In genomic region chr2:102592601-102593000, GRCh38 we compare ENCODE assay signal across 10 cellular contexts. TPM values are rescaled to one million over a fixed set of nuclear protein-coding genes. Genes with fewer than 3 reads are reported as not detected.
DNase-seq lines count a peak whose midpoint lies in the region; ATAC-seq and TF ChIP-seq lines count a peak whose summit lies in the region.
"Had no signal": no experiment of that assay in that cellular context is flagged by ENCODE, and none has a peak within 500 bp of the region (broad histone marks: within the 10 kb centered on the region; RNA-seq: fewer than 3 reads in every experiment).

No MANE protein-coding gene starts in this region.

- no peaks in the 10 kb centered on the region for H4K20me1 ChIP-seq in PC-3 (ENCODE audit: low read length)

- no peak for DNase-seq in heart left ventricle
- DNase-seq in left cardiac atrium, result no peak
- DNase-seq in PC-3, result peak; percentile 56
- DNase-seq in glomerular visceral epithelial cell (ENCODE audit: extremely low spot score), result peak; percentile 21
- peak; percentile 54 for DNase-seq in transverse colon
- no peak for DNase-seq in NCI-H1048 (lab: John Stamatoyannopoulos, UW)
- DNase-seq in NCI-H2029 treated with DMSO at 0.1 percent for 48 hours (lab: John Stamatoyannopoulos, UW), result no peak
- DNase-seq: activated T-cell treated with anti-CD3 and anti-CD28 coated beads, Interleukin-2, amount 50 U/mL, for 48 hours; NCI-H446 treated with DMSO at 0.1 percent for 48 hours had no signal

- no peaks in the 10 kb centered on the region for H3K9me3 ChIP-seq in heart left ventricle
- H3K9me3 ChIP-seq in PC-3 (ENCODE audit: low read length), result no peaks in the 10 kb centered on the region
- no peaks in the 10 kb centered on the region for H3K9me3 ChIP-seq in transverse colon

- H3K9me2 ChIP-seq in PC-3 (replicated peaks; ENCODE audit: low read length), result no peaks in the 10 kb centered on the region

- H3F3A ChIP-seq in PC-3 (ENCODE audit: low read length, unreplicated experiment), result no peaks in the 10 kb centered on the region

- TF ChIP-seq EP300 in transverse colon (IDR thresholded peaks at IDR 0.05; ENCODE audit: low read depth), result no peak

- TF ChIP-seq POLR2A in heart left ventricle (IDR thresholded peaks at IDR 0.05), result no peak
- TF ChIP-seq POLR2A in transverse colon (IDR thresholded peaks at IDR 0.05), result no peak

- in situ Hi-C loops in transverse colon (cut with MboI; ENCODE audit: low pct_ligation_motif_present in 1 of 4, low pct_unique_long_range_greater_than_20kb in 1 of 4, low sequenced_read_pairs in 3 of 4), result no loop called here

- H3K27me3 ChIP-seq in heart left ventricle (peaks cover 0 to 5% (median 0%) of the 10 kb centered on the region in 9 donors), PC-3 (ENCODE audit: low read length) (no peaks in the 10 kb centered on the region), transverse colon (no peaks in the 10 kb centered on the region)

- CTCF ChIA-PET in PC-3 (lab: Charles Lee), result no interaction called here

- H3K9ac ChIP-seq in PC-3 (ENCODE audit: low read length), result no peak overlapping the region

- no peak overlapping the region for H2AFZ ChIP-seq in PC-3 (ENCODE audit: low read length)

- no peaks in the 10 kb centered on the region for H3K79me2 ChIP-seq in PC-3 (ENCODE audit: low read length)

- H3K36me3 ChIP-seq in heart left ventricle (no peaks in the 10 kb centered on the region), PC-3 (ENCODE audit: low read depth, low read length) (no peaks in the 10 kb centered on the region), transverse colon (no peaks in the 10 kb centered on the region)

- intact Hi-C loops in heart left ventricle (cut with DNase I) (no loop called here), left cardiac atrium (cut with DNase I) (no loop called here), PC-3 (cut with micrococcal nuclease) (no loop called here), transverse colon (cut with DNase I; ENCODE audit: low total_unique reads) (no loop called here)

- no TSS peak for BruUV-seq in PC-3 (replicated peaks; lab: Mats Ljungman, UMichigan)

- H3K27ac ChIP-seq in heart left ventricle, result no peak overlapping the region
- no peak overlapping the region for H3K27ac ChIP-seq in PC-3 (ENCODE audit: low read length)
- peak overlapping the region in 3 of 4 donors; percentile 60 to 76 (median 71) for H3K27ac ChIP-seq in transverse colon

- no peaks in the 10 kb centered on the region for H3K4me1 ChIP-seq in heart left ventricle
- H3K4me1 ChIP-seq in PC-3 (ENCODE audit: insufficient read depth, low read length), result 0 out of 2 replicates have a peak, but pooled peaks cover 5% of the 10 kb centered on the region
- H3K4me1 ChIP-seq in transverse colon, result peaks cover 3 to 35% (median 17%) of the 10 kb centered on the region in 4 donors

- H3K4me3 ChIP-seq in heart left ventricle, result no peak overlapping the region
- no peak overlapping the region for H3K4me3 ChIP-seq in PC-3 (ENCODE audit: low read length)
- H3K4me3 ChIP-seq in transverse colon, result no peak overlapping the region

- POLR2A ChIA-PET in PC-3 (lab: Charles Lee; ENCODE audit: unreplicated experiment), result no interaction called here

- no peak overlapping the region for H3K4me2 ChIP-seq in PC-3 (ENCODE audit: low read length)

- WGBS in heart left ventricle, 4 donors, result 81 to 98% (median 86%) methylated on average over 2 of the region's 2 CpGs
- 73 to 74% methylated on average over 2 of the region's 2 CpGs for WGBS in transverse colon (ENCODE audit: low coverage in 1 of 2), 2 donors

- no peak for ATAC-seq in heart left ventricle
- no peak for ATAC-seq in left cardiac atrium
- ATAC-seq in PC-3, result no peak
- no peak for ATAC-seq in HG03521 (IDR thresholded peaks at IDR 0.05; ENCODE audit: unreplicated experiment)

- TF ChIP-seq CTCF in heart left ventricle (IDR thresholded peaks at IDR 0.05), result peak in 7 of 12 donors; percentile 6 to 41 (median 23)
- TF ChIP-seq CTCF in PC-3 (conservative IDR thresholded peaks at IDR 0.05; ENCODE audit: low read depth, low read length), result peak; percentile 72
- peak; percentile 38 to 67 (median 63) for TF ChIP-seq CTCF in transverse colon (IDR thresholded peaks at IDR 0.05)

RNA-seq across cellular contexts. Expression of gene SLC9A2, which starts 26.8 kb away (rescaled TPM):
- total RNA-seq in heart left ventricle, result under 1 TPM in 7 of 9 donors, not detected in 2; 0.05 to 0.46 (median 0.15) TPM
- polyA plus RNA-seq in heart left ventricle, result under 1 TPM; 0.03 to 0.08 TPM
- under 1 TPM in 1 of 2 donors, not detected in 1; 0.03 TPM for total RNA-seq in left cardiac atrium
- total RNA-seq in PC-3 (2014; rRNA removed), result 7.1 and 8.8 TPM in 2 replicates
- 100 to 1,000 TPM in 1 of 4 donors, 10 to 100 TPM in 3; 61.7 to 151 (median 80.6) TPM for total RNA-seq in transverse colon

Comparison
In these comparisons a context has a peak if more than half of its experiments do, and no peak if none do; other contexts are left out.
1. DNase-seq: peak in PC-3 (single experiment), glomerular visceral epithelial cell (single experiment) and transverse colon (single experiment); none in heart left ventricle (0 of 5), left cardiac atrium (single experiment), NCI-H1048 (single experiment) and NCI-H2029 treated with DMSO at 0.1 percent for 48 hours (single experiment).
2. H3K27ac ChIP-seq: peak in transverse colon (3 of 4); none in heart left ventricle (0 of 12) and PC-3 (single experiment).
3. Peak in every context shown above with its lines, with median percentiles within 50 percentile points of each other: CTCF ChIP-seq.